8 cellular contexts compared by ENCODE assay signal in genomic region chr4:1356181-1356998, GRCh38. TPM values are rescaled to one million over a fixed set of nuclear protein-coding genes. Genes with fewer than 3 reads are reported as not detected.
A peak's percentile ranks its signal among the peaks of the same experiment; 100 is the strongest.
DNase-seq lines count a peak whose midpoint lies in the region; ATAC-seq and TF ChIP-seq lines count a peak whose summit lies in the region.

No MANE protein-coding gene starts in this region.

- no peak overlapping the region for H3K4me3 Mint-ChIP-seq in osteocyte (ENCODE audit: unreplicated experiment)

- no peaks in the 10 kb centered on the region for H3K27me3 Mint-ChIP-seq in osteocyte (ENCODE audit: unreplicated experiment)

- ATAC-seq in HG02678 (IDR thresholded peaks at IDR 0.05; ENCODE audit: unreplicated experiment), result no peak

- peaks cover 11% of the 10 kb centered on the region for H3K36me3 Mint-ChIP-seq in osteocyte (ENCODE audit: unreplicated experiment)

- no peak overlapping the region for H3K27ac Mint-ChIP-seq in osteocyte (ENCODE audit: unreplicated experiment)

- no peaks in the 10 kb centered on the region for H3K9me3 Mint-ChIP-seq in osteocyte (ENCODE audit: unreplicated experiment)

- DNase-seq in NCI-H524 (lab: John Stamatoyannopoulos, UW), result peak; percentile 15 to 64
- DNase-seq in NCI-H524 treated with DMSO at 0.1 percent for 48 hours (lab: John Stamatoyannopoulos, UW), result no peak
- DNase-seq in NAMALWA (ENCODE audit: low spot score), result peak; percentile 54
- DNase-seq in activated T-cell treated with anti-CD3 and anti-CD28 coated beads for 1 hour (ENCODE audit: low read depth), result peak; percentile 52
- peak; percentile 58 for DNase-seq in fibroblast of the aortic adventitia (ENCODE audit: low read depth)
- DNase-seq in osteocyte (ENCODE audit: extremely low spot score, unreplicated experiment), result no peak
- DNase-seq in NCI-H128 (lab: John Stamatoyannopoulos, UW; ENCODE audit: unreplicated experiment), result no peak

- no peak overlapping the region for H3K4me3 ChIP-seq in fibroblast of the aortic adventitia (ENCODE audit: low read depth, low read length)

- peaks cover 9% of the 10 kb centered on the region for H3K4me1 Mint-ChIP-seq in osteocyte (ENCODE audit: unreplicated experiment)

- TF ChIP-seq CTCF in fibroblast of the aortic adventitia (IDR thresholded peaks at IDR 0.05; ENCODE audit: insufficient read depth, low read length), result peak; percentile 90
- TF ChIP-seq CTCF in osteocyte (IDR thresholded peaks at IDR 0.05), result peak; percentile 85

RNA-seq across cellular contexts. Expression of gene UVSSA, which starts 9.4 kb away (rescaled TPM):
- total RNA-seq in fibroblast of the aortic adventitia (ENCODE audit: low replicate concordance) (8.7 and 32.2 TPM in 2 replicates), osteocyte (25.3 and 26.7 TPM in 2 replicates)

RNA-seq across cellular contexts. Expression of gene NKX1-1, which starts 49.9 kb away (rescaled TPM):
- not detected in 2 replicates for total RNA-seq in fibroblast of the aortic adventitia (ENCODE audit: low replicate concordance)
- not detected in 2 replicates for total RNA-seq in osteocyte

Comparison
In these comparisons a context has a peak if more than half of its experiments do, and no peak if none do; other contexts are left out.
1. DNase-seq: peak in NCI-H524 (2 of 2), NAMALWA (single experiment), activated T-cell treated with anti-CD3 and anti-CD28 coated beads for 1 hour (single experiment) and fibroblast of the aortic adventitia (single experiment); none in NCI-H524 treated with DMSO at 0.1 percent for 48 hours (single experiment), osteocyte (single experiment) and NCI-H128 (single experiment).